27 cellular contexts compared by ENCODE assay signal in the genomic region with DNA sequence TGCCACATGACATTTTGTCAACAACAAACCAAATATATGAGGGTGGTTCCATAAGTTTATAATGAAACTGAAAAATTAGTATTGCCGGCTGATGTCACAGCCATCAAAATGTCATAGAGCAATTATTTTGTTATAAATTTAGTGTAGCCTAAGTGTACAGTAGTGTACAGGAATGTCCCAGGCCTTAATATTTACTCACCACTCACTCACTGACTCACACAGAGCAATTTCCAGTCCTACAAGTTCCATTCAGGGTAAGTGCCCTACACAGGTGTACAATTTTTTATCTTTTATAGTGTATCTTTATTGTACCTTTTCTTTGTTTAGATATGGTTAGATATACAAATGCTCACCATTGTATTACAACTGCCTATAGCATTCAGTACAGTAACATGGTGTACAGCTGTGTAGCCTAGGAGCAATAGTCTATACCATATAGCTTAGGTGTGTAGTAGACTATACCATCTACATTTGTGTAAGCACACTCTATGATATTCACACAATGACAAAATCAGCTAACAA.
"Had no signal": no experiment of that assay in that cellular context is flagged by ENCODE, and none has a peak within 500 bp of the region (broad histone marks: within the 10 kb centered on the region; RNA-seq: fewer than 3 reads in every experiment).

No MANE protein-coding gene starts in this region.

- H3K9me3 ChIP-seq: body of pancreas, lower lobe of right lung, pancreas, prostate gland, thyroid gland, upper lobe of right lung had no signal

- H3K36me3 ChIP-seq: cardiac muscle cell, lower lobe of right lung, pancreas, prostate gland, stomach, thyroid gland, upper lobe of right lung had no signal

- DNase-seq: activated CD4-positive, alpha-beta T cell treated with anti-CD3 and anti-CD28 coated beads for 4 hours; activated CD4-positive, alpha-beta T cell treated with anti-CD3 and anti-CD28 coated beads, Interleukin-2, amount 50 U/mL, for 4 hours; activated effector memory CD4-positive, alpha-beta T cell treated with Interleukin-2 at 50 U/mL for 16 hours; activated naive CD4-positive, alpha-beta T cell treated with Interleukin-2 at 50 U/mL for 16 hours; activated T-cell treated with anti-CD3 and anti-CD28 coated beads for 4 hours; activated T-cell treated with anti-CD3 and anti-CD28 coated beads, Interleukin-2, amount 50 U/mL, for 72 hours; aorta; body of pancreas; cerebellar nuclear complex; cortex of kidney; effector memory CD8-positive, alpha-beta T cell; head of caudate nucleus; hypothalamus; immature natural killer cell; kidney; lower lobe of right lung; pancreas; retina; stimulated activated CD4-positive, alpha-beta T cell treated with anti-CD3 and anti-CD28 coated beads, Interleukin-4, amount 100 ng/mL, for 24 hours; stomach; thyroid gland; upper lobe of right lung had no signal

- H3K4me1 Mint-ChIP-seq: immature natural killer cell; stimulated activated memory B cell treated with anti-CD40 and anti-IgM and Interleukin-4, amounts not matched to agents 10 μg/mL and 1 μg/mL and 100 μg/mL, for 72 hours had no signal

- H3K4me3 ChIP-seq: body of pancreas, cardiac muscle cell, lower lobe of right lung, pancreas, prostate gland, skin epidermis, stomach, thyroid gland, upper lobe of right lung had no signal

- H3K27ac Mint-ChIP-seq: activated naive CD8-positive, alpha-beta T cell; activated T-cell treated with anti-CD3 and anti-CD28 coated beads, Interleukin-2, amount 50 U/mL, for 72 hours; effector memory CD8-positive, alpha-beta T cell; immature natural killer cell; stimulated activated memory B cell treated with anti-CD40 and anti-IgM and Interleukin-4, amounts not matched to agents 10 μg/mL and 1 μg/mL and 100 μg/mL, for 72 hours had no signal

- H3K36me3 Mint-ChIP-seq: activated naive CD8-positive, alpha-beta T cell; stimulated activated memory B cell treated with anti-CD40 and anti-IgM and Interleukin-4, amounts not matched to agents 10 μg/mL and 1 μg/mL and 100 μg/mL, for 72 hours had no signal

- H3K4me1 ChIP-seq: body of pancreas, lower lobe of right lung, prostate gland, thyroid gland, upper lobe of right lung had no signal

- H3K27me3 ChIP-seq: body of pancreas, cardiac muscle cell, pancreas, stomach, thyroid gland, upper lobe of right lung had no signal

- ATAC-seq: activated T-cell treated with anti-CD3 and anti-CD28 coated beads, Interleukin-2, amount 50 U/mL, for 72 hours; body of pancreas; effector memory CD8-positive, alpha-beta T cell; stimulated activated memory B cell treated with anti-CD40 and anti-IgM and Interleukin-4, amounts not matched to agents 10 μg/mL and 1 μg/mL and 100 μg/mL, for 72 hours; upper lobe of right lung had no signal

- H3K4me3 Mint-ChIP-seq: activated naive CD8-positive, alpha-beta T cell; activated T-cell treated with anti-CD3 and anti-CD28 coated beads, Interleukin-2, amount 50 U/mL, for 72 hours; effector memory CD8-positive, alpha-beta T cell; immature natural killer cell; stimulated activated memory B cell treated with anti-CD40 and anti-IgM and Interleukin-4, amounts not matched to agents 10 μg/mL and 1 μg/mL and 100 μg/mL, for 72 hours had no signal

- H3K27ac ChIP-seq: body of pancreas, cardiac muscle cell, lower lobe of right lung, pancreas, prostate gland, skin epidermis, stomach, thyroid gland, upper lobe of right lung had no signal
